ENCODE assay signal across 8 cellular contexts in the genomic region with DNA sequence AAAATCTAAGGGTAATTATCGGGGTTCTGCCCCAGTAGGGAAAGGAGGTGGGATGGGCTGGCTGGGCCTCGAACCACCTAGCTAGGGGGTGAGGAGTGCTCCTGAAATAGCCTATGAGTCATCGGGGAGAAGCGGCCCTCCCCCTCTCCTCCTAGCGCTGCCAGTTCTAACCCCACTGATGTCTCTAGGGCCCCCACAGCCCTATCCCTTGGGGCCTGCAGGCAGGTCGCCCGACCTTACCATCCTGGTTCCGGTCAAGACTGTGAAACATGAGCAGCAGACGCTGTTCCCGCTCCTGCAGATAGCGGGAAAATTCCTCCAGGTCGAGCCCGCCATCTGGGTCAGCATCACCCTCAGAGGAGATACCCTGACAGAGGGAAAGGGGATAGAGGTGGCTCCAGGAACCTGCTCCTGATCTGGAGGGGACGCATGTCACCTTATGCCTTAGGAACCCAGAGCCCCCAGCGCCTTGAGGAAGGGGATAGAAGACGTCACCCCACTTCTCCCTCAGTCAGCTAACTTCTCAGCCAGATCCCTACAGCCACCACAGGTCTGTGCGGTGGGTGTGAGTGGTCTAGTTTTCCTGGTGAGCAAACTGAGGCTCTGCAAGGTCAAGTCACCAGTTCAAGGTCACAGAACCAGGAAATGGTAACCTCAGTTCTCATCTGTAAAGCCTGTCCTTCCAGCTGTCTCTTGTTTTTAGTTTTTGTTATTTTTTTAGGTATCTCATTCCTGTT. TPM values are rescaled to one million over a fixed set of nuclear protein-coding genes. Genes with fewer than 3 reads are reported as not detected.
A peak's percentile ranks its signal among the peaks of the same experiment; 100 is the strongest.
DNase-seq lines count a peak whose midpoint lies in the region; ATAC-seq, FAIRE-seq and TF ChIP-seq lines count a peak whose summit lies in the region.

No MANE protein-coding gene starts in this region.

- H3K4ac ChIP-seq in mesenchymal stem cell (ENCODE audit: low read depth in 1 of 2, low read length in 2 of 2): no peak overlapping the region

- H2BK12ac ChIP-seq in mesenchymal stem cell (ENCODE audit: low read length in 2 of 2): peak overlapping the region in 1 of 2 experiments; percentile 13

- FAIRE-seq in GM12891 (lab: Jason Lieb, UNC): peak; percentile 69

- H4K8ac ChIP-seq in mesenchymal stem cell (ENCODE audit: low read length): no peak overlapping the region

- no peak for TF ChIP-seq POLR2A in GM12891 (IDR thresholded peaks at IDR 0.05; ENCODE audit: low read depth, low read length)

- peaks cover 23% of the 10 kb centered on the region for H3K4me1 Mint-ChIP-seq in activated CD8-positive, alpha-beta T cell treated with anti-CD3 and anti-CD28 coated beads, Interleukin-2, amount 10 ng/mL, durations not matched to agents 7 days and 5 days (ENCODE audit: low read depth)

- no peak for ATAC-seq in activated CD8-positive, alpha-beta T cell treated with anti-CD3 and anti-CD28 coated beads, Interleukin-2, amount 10 ng/mL, durations not matched to agents 7 days and 5 days

- H3K14ac ChIP-seq in mesenchymal stem cell (ENCODE audit: low read length in 2 of 2): no peak overlapping the region

- H2BK5ac ChIP-seq in mesenchymal stem cell (ENCODE audit: low read depth, low read length, poor library complexity, severe bottlenecking): no peak overlapping the region

- POLR2A ChIA-PET in activated CD8-positive, alpha-beta T cell treated with anti-CD3 and anti-CD28 coated beads, Interleukin-2, amount 10 ng/mL, durations not matched to agents 7 days and 5 days (lab: Charles Lee): interaction anchor here (2.2 kb wide), 1 partner anchor 24 kb away, joined by 17 read pairs; a partner anchor contains a TSS

- H3K27ac Mint-ChIP-seq in activated CD8-positive, alpha-beta T cell treated with anti-CD3 and anti-CD28 coated beads, Interleukin-2, amount 10 ng/mL, durations not matched to agents 7 days and 5 days: peak overlapping the region; percentile 58

- H3K23ac ChIP-seq in mesenchymal stem cell (ENCODE audit: low read length in 2 of 2): peak overlapping the region in 1 of 2 experiments; percentile 40

- H2BK15ac ChIP-seq in mesenchymal stem cell (ENCODE audit: low read depth, poor library complexity, severe bottlenecking): no peak overlapping the region

- H3K27me3 ChIP-seq in mesenchymal stem cell (ENCODE audit: control insufficient read depth in 1 of 2, insufficient read depth in 1 of 2, low read length in 2 of 2): peaks cover 0 to 6% of the 10 kb centered on the region in 2 experiments

- no peak overlapping the region for H2BK120ac ChIP-seq in mesenchymal stem cell (ENCODE audit: low read depth, low read length)

- no peak overlapping the region for H4K91ac ChIP-seq in mesenchymal stem cell (ENCODE audit: low read length)

- peaks cover 24 to 38% of the 10 kb centered on the region in 2 experiments for H3K36me3 ChIP-seq in mesenchymal stem cell (ENCODE audit: control insufficient read depth in 1 of 2, insufficient read depth in 2 of 2, low read depth in 1 of 2, low read length in 2 of 2)

- H3K27me3 Mint-ChIP-seq in activated CD8-positive, alpha-beta T cell treated with anti-CD3 and anti-CD28 coated beads, Interleukin-2, amount 10 ng/mL, durations not matched to agents 7 days and 5 days (ENCODE audit: low read depth): no peaks in the 10 kb centered on the region

- no peak overlapping the region for H2AK5ac ChIP-seq in mesenchymal stem cell (ENCODE audit: low read length, severe bottlenecking)

- CTCF ChIA-PET in activated CD8-positive, alpha-beta T cell treated with anti-CD3 and anti-CD28 coated beads, Interleukin-2, amount 10 ng/mL, durations not matched to agents 7 days and 5 days (lab: Charles Lee): interaction anchor here (1.6 kb wide), 1 partner anchor 33 kb away, joined by 4 read pairs; no protein-coding TSS in a partner anchor

- H3K9me3 ChIP-seq in mesenchymal stem cell (ENCODE audit: control insufficient read depth, low read length): peaks cover 22% of the 10 kb centered on the region

- H3K36me3 Mint-ChIP-seq in activated CD8-positive, alpha-beta T cell treated with anti-CD3 and anti-CD28 coated beads, Interleukin-2, amount 10 ng/mL, durations not matched to agents 7 days and 5 days (ENCODE audit: low read depth): peaks cover 37% of the 10 kb centered on the region

- H3K9ac ChIP-seq in mesenchymal stem cell (ENCODE audit: low read length): no peak overlapping the region

- H3K18ac ChIP-seq in mesenchymal stem cell (ENCODE audit: low read depth in 1 of 2, low read length in 2 of 2): peak overlapping the region in 1 of 2 experiments; percentile 21

- H3K4me3 ChIP-seq in mesenchymal stem cell (ENCODE audit: insufficient read depth in 1 of 2, low read depth in 1 of 2, low read length in 2 of 2): no peak overlapping the region

- H3K4me2 ChIP-seq in mesenchymal stem cell (ENCODE audit: low read length, poor library complexity, severe bottlenecking): peak overlapping the region; percentile 99

- WGBS in mesenchymal stem cell: 84% methylated on average over 12 of the region's 17 CpGs

- peak; percentile 47 for DNase-seq in AG08396 (ENCODE audit: low spot score)
- DNase-seq in GM12891 (ENCODE audit: insufficient read length, low spot score): no peak
- DNase-seq in activated CD8-positive, alpha-beta T cell treated with anti-CD3 and anti-CD28 coated beads, Interleukin-2, amount 10 ng/mL, durations not matched to agents 7 days and 5 days: no peak
- DNase-seq in mesenchymal stem cell: no peak
- DNase-seq in inferior parietal cortex (ENCODE audit: extremely low spot score): no peak
- no peak for DNase-seq in HCEC 1CT
- no peak for DNase-seq in Kasumi-1 (lab: John Stamatoyannopoulos, UW)
- no peak for DNase-seq in NK-92 treated with Interleukin-12 subunit alpha and Interleukin-12 subunit beta, amount 100 ng/mL, for 24 hours (lab: John Stamatoyannopoulos, UW)

- no peak overlapping the region for H2AFZ ChIP-seq in mesenchymal stem cell (ENCODE audit: low read depth, low read length)

- peaks cover 10% of the 10 kb centered on the region for H3K9me3 Mint-ChIP-seq in activated CD8-positive, alpha-beta T cell treated with anti-CD3 and anti-CD28 coated beads, Interleukin-2, amount 10 ng/mL, durations not matched to agents 7 days and 5 days (ENCODE audit: insufficient read depth)

- H3K4me3 Mint-ChIP-seq in activated CD8-positive, alpha-beta T cell treated with anti-CD3 and anti-CD28 coated beads, Interleukin-2, amount 10 ng/mL, durations not matched to agents 7 days and 5 days: peak overlapping the region; percentile 77

- H3K79me1 ChIP-seq in mesenchymal stem cell (replicated peaks; ENCODE audit: low read length, poor library complexity, severe bottlenecking): peaks cover 21% of the 10 kb centered on the region

- peaks cover 17% of the 10 kb centered on the region for H3K4me1 ChIP-seq in mesenchymal stem cell (ENCODE audit: control insufficient read depth, insufficient read depth, low read depth, low read length)

- no peak overlapping the region for H3K27ac ChIP-seq in mesenchymal stem cell (ENCODE audit: low read length, poor library complexity, severe bottlenecking)

TF ChIP-seq in GM12891, 5 proteins besides CTCF, POLR2A, EP300 and RAD21:
- TF ChIP-seq PAX5 (IDR thresholded peaks at IDR 0.05; ENCODE audit: insufficient read depth, low read length, severe bottlenecking) (no peak), TAF1 (IDR thresholded peaks at IDR 0.05; ENCODE audit: low read depth, low read length) (no peak), SPI1 (IDR thresholded peaks at IDR 0.05; ENCODE audit: low read depth, low read length) (no peak), POU2F2 (IDR thresholded peaks at IDR 0.05; ENCODE audit: low read depth, low read length) (no peak), POLR2AphosphoS5 (IDR thresholded peaks at IDR 0.05; ENCODE audit: low read depth, low read length) (no peak)
TF ChIP-seq in GM12891: peak in this region for 0.

RNA-seq across cellular contexts. Expression of a gene that starts 1.5 kb away (rescaled TPM):
- polyA plus RNA-seq in GM12891 (2012; ENCODE audit: low read depth, missing spikeins): 34.7 TPM
- 10 to 100 TPM; 27.5 to 28.0 TPM for total RNA-seq in activated CD8-positive, alpha-beta T cell treated with anti-CD3 and anti-CD28 coated beads, Interleukin-2, amount 10 ng/mL, durations not matched to agents 7 days and 5 days
- 60.2 TPM for polyA plus RNA-seq in mesenchymal stem cell (2013, experiment 1 of 2)
- polyA plus RNA-seq in mesenchymal stem cell (2013, experiment 2 of 2): 59.0 TPM

RNA-seq across cellular contexts. Expression of a gene that starts 5.9 kb away (rescaled TPM):
- 0.86 TPM for polyA plus RNA-seq in GM12891 (2012; ENCODE audit: low read depth, missing spikeins)
- 1 to 10 TPM in 1 of 2 experiments, not detected in 1; 1.1 TPM for total RNA-seq in activated CD8-positive, alpha-beta T cell treated with anti-CD3 and anti-CD28 coated beads, Interleukin-2, amount 10 ng/mL, durations not matched to agents 7 days and 5 days
- polyA plus RNA-seq in mesenchymal stem cell (2013, experiment 1 of 2): not detected
- not detected for polyA plus RNA-seq in mesenchymal stem cell (2013, experiment 2 of 2)

RNA-seq across cellular contexts. Expression of a gene that starts 23.5 kb away (rescaled TPM):
- 44.4 TPM for polyA plus RNA-seq in GM12891 (2012; ENCODE audit: low read depth, missing spikeins)
- 10 to 100 TPM; 94.1 to 97.5 TPM for total RNA-seq in activated CD8-positive, alpha-beta T cell treated with anti-CD3 and anti-CD28 coated beads, Interleukin-2, amount 10 ng/mL, durations not matched to agents 7 days and 5 days
- 0.03 TPM for polyA plus RNA-seq in mesenchymal stem cell (2013, experiment 1 of 2)
- 0.04 TPM for polyA plus RNA-seq in mesenchymal stem cell (2013, experiment 2 of 2)

RNA-seq across cellular contexts. Expression of a gene that starts 24.6 kb away (rescaled TPM):
- polyA plus RNA-seq in GM12891 (2012; ENCODE audit: low read depth, missing spikeins): 0.36 TPM
- total RNA-seq in activated CD8-positive, alpha-beta T cell treated with anti-CD3 and anti-CD28 coated beads, Interleukin-2, amount 10 ng/mL, durations not matched to agents 7 days and 5 days: under 1 TPM; 0.16 to 0.18 TPM
- polyA plus RNA-seq in mesenchymal stem cell (2013, experiment 1 of 2): 0.04 TPM
- polyA plus RNA-seq in mesenchymal stem cell (2013, experiment 2 of 2): 0.11 TPM

RNA-seq across cellular contexts. Expression of a gene that starts 33.5 kb away (rescaled TPM):
- polyA plus RNA-seq in GM12891 (2012; ENCODE audit: low read depth, missing spikeins): 179 TPM
- 100 to 1,000 TPM; 345 to 354 TPM for total RNA-seq in activated CD8-positive, alpha-beta T cell treated with anti-CD3 and anti-CD28 coated beads, Interleukin-2, amount 10 ng/mL, durations not matched to agents 7 days and 5 days
- 172 TPM for polyA plus RNA-seq in mesenchymal stem cell (2013, experiment 1 of 2)
- 175 TPM for polyA plus RNA-seq in mesenchymal stem cell (2013, experiment 2 of 2)
